In the genomic region with DNA sequence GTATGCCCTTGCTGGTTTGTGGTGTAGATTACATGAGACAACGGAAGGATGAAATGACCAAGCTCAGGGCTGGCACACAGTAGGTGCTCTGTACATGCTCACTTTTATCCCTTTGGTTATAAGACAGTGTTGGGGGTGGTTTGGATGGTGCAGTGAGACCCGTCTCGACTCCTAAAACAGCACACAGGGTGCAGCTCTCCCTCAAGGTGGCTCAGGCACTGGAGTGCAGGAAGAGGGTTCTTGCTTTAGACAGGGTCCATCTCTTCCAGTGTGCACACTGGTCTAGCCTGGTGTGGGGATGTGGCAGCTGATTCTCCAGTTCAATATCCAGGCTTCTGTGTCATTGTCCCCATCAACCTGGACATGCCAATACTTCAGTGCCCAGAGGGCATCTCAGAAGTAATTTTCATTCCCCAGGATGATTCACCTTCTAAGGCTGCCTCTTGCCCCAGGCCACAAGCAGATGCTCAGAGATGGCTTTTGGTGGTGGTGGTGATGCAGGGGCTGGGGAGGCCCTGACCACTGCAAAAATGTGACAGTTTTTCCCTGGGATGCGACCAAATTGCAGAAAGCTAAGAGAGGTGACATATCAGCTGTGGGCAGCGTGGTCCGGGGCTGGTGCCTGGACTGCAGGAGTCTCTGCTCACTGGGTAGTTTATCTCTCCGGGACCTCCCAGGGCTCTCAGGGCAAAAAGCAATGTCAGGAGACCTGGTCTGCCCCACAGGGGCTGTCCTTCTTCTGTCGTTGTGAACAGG, we compare ENCODE assay signal across 16 cellular contexts. TPM values are rescaled to one million over a fixed set of nuclear protein-coding genes. Genes with fewer than 3 reads are reported as not detected.
DNase-seq lines count a peak whose midpoint lies in the region; ATAC-seq lines count a peak whose summit lies in the region.
"Had no signal": no experiment of that assay in that cellular context is flagged by ENCODE, and none has a peak within 500 bp of the region (broad histone marks: within the 10 kb centered on the region; RNA-seq: fewer than 3 reads in every experiment).

No MANE protein-coding gene starts in this region.

- no peaks in the 10 kb centered on the region for H3K4me1 Mint-ChIP-seq in T-helper 17 cell
- H3K4me1 Mint-ChIP-seq in CD8-positive, alpha-beta memory T cell: no peaks in the 10 kb centered on the region
- H3K4me1 Mint-ChIP-seq: activated naive CD4-positive, alpha-beta T cell treated with anti-CD3 and anti-CD28 coated beads, Interleukin-2, amount 10 ng/mL, durations not matched to agents 7 days and 5 days had no signal

- H3K36me3 Mint-ChIP-seq in T-helper 17 cell (ENCODE audit: low read depth): no peaks in the 10 kb centered on the region
- no peaks in the 10 kb centered on the region for H3K36me3 Mint-ChIP-seq in CD8-positive, alpha-beta memory T cell
- H3K36me3 Mint-ChIP-seq: activated naive CD4-positive, alpha-beta T cell treated with anti-CD3 and anti-CD28 coated beads, Interleukin-2, amount 10 ng/mL, durations not matched to agents 7 days and 5 days had no signal

- ATAC-seq in T-helper 17 cell: no peak
- ATAC-seq in left lobe of liver: no peak
- no peak for ATAC-seq in GM18858 (IDR thresholded peaks at IDR 0.05; ENCODE audit: unreplicated experiment)
- ATAC-seq: mucosa of descending colon had no signal

- no peaks in the 10 kb centered on the region for H3K9me3 ChIP-seq in T-helper 17 cell (ENCODE audit: control insufficient read depth, low read length, poor library complexity, severe bottlenecking)
- no peaks in the 10 kb centered on the region for H3K9me3 ChIP-seq in CD8-positive, alpha-beta memory T cell (ENCODE audit: low read length)
- H3K9me3 ChIP-seq: mucosa of descending colon, prostate gland had no signal

- H3K36me3 ChIP-seq in CD8-positive, alpha-beta memory T cell (ENCODE audit: insufficient read depth, low read length): no peaks in the 10 kb centered on the region
- H3K36me3 ChIP-seq: prostate gland had no signal

- H3K9me3 Mint-ChIP-seq in CD8-positive, alpha-beta memory T cell: no peaks in the 10 kb centered on the region
- H3K9me3 Mint-ChIP-seq: activated naive CD4-positive, alpha-beta T cell treated with anti-CD3 and anti-CD28 coated beads, Interleukin-2, amount 10 ng/mL, durations not matched to agents 7 days and 5 days; endodermal cell had no signal

- no peak overlapping the region for H3K4me3 Mint-ChIP-seq in T-helper 17 cell
- H3K4me3 Mint-ChIP-seq in CD8-positive, alpha-beta memory T cell: no peak overlapping the region
- H3K4me3 Mint-ChIP-seq: activated naive CD4-positive, alpha-beta T cell treated with anti-CD3 and anti-CD28 coated beads, Interleukin-2, amount 10 ng/mL, durations not matched to agents 7 days and 5 days; endodermal cell had no signal

- POLR2A ChIA-PET in CD8-positive, alpha-beta memory T cell (lab: Charles Lee): no interaction called here

- peaks cover 27% of the 10 kb centered on the region for H3K27me3 Mint-ChIP-seq in T-helper 17 cell
- peaks cover 3 to 19% of the 10 kb centered on the region in 2 donors for H3K27me3 Mint-ChIP-seq in CD8-positive, alpha-beta memory T cell

- no peaks in the 10 kb centered on the region for H3K4me1 ChIP-seq in CD8-positive, alpha-beta memory T cell (ENCODE audit: insufficient read depth, low read length)
- H3K4me1 ChIP-seq: prostate gland had no signal

- H3K27ac Mint-ChIP-seq in T-helper 17 cell: peak overlapping the region; percentile 11
- H3K27ac Mint-ChIP-seq in CD8-positive, alpha-beta memory T cell: no peak overlapping the region
- H3K27ac Mint-ChIP-seq: activated naive CD4-positive, alpha-beta T cell treated with anti-CD3 and anti-CD28 coated beads, Interleukin-2, amount 10 ng/mL, durations not matched to agents 7 days and 5 days; endodermal cell had no signal

- CTCF ChIA-PET in CD8-positive, alpha-beta memory T cell (lab: Charles Lee): no interaction called here

- DNase-seq in ELF-1 (ENCODE audit: low read depth, low spot score) (peak; percentile 60), T-helper 17 cell (no peak), left lobe of liver (ENCODE audit: low spot score) (peak; percentile 24), DMS153 (lab: John Stamatoyannopoulos, UW) (no peak)
- peak; percentile 12 for DNase-seq in stimulated activated CD8-positive, alpha-beta memory T cell treated with anti-CD3 and anti-CD28 coated beads, Interleukin-4, amount 100 ng/mL, for 48 hours
- DNase-seq in activated CD4-positive, alpha-beta T cell treated with anti-CD3 and anti-CD28 coated beads, Interleukin-2, amount 50 U/mL, for 1 hour: no peak
- no peak for DNase-seq in CD8-positive, alpha-beta memory T cell
- DNase-seq: activated naive CD4-positive, alpha-beta T cell treated with anti-CD3 and anti-CD28 coated beads, Interleukin-2, amount 10 ng/mL, durations not matched to agents 7 days and 5 days; endodermal cell; MM.1S; mucosa of descending colon; NCI-H187 treated with DMSO at 0.1 percent for 48 hours; NCI-H510A treated with DMSO at 0.1 percent for 48 hours had no signal

- H3K27me3 ChIP-seq in CD8-positive, alpha-beta memory T cell (ENCODE audit: insufficient read depth, low read length, poor library complexity, severe bottlenecking): no peaks in the 10 kb centered on the region

- no peak overlapping the region for H3K4me3 ChIP-seq in CD8-positive, alpha-beta memory T cell (ENCODE audit: low read length)
- H3K4me3 ChIP-seq: mucosa of descending colon, prostate gland had no signal

- H3K27ac ChIP-seq in CD8-positive, alpha-beta memory T cell (ENCODE audit: low read depth, low read length): no peak overlapping the region
- H3K27ac ChIP-seq: prostate gland had no signal

RNA-seq across cellular contexts. Expression of gene ACCSL, which starts 39.9 kb away (rescaled TPM):
- total RNA-seq in T-helper 17 cell (under 1 TPM; 0.15 to 0.78 TPM), left lobe of liver (not detected)
- total RNA-seq in CD8-positive, alpha-beta memory T cell: not detected
- polyA plus RNA-seq in CD8-positive, alpha-beta memory T cell: not detected
- total RNA-seq: bronchial epithelial cell, endodermal cell, mucosa of descending colon, prostate gland had no signal

RNA-seq across cellular contexts. Expression of gene ACCS, which starts 58.1 kb away (rescaled TPM):
- total RNA-seq in T-helper 17 cell: 10 to 100 TPM; 22.2 to 22.6 TPM
- 21.7 TPM for total RNA-seq in left lobe of liver
- 1 to 10 TPM; 2.7 to 3.3 TPM for total RNA-seq in CD8-positive, alpha-beta memory T cell
- 0.60 TPM for polyA plus RNA-seq in CD8-positive, alpha-beta memory T cell

Comparison
In these comparisons a context has a peak if more than half of its experiments do, and no peak if none do; other contexts are left out.
1. DNase-seq: peak in ELF-1 (single experiment), left lobe of liver (single experiment) and stimulated activated CD8-positive, alpha-beta memory T cell treated with anti-CD3 and anti-CD28 coated beads, Interleukin-4, amount 100 ng/mL, for 48 hours (single experiment); none in T-helper 17 cell (0 of 3), activated CD4-positive, alpha-beta T cell treated with anti-CD3 and anti-CD28 coated beads, Interleukin-2, amount 50 U/mL, for 1 hour (single experiment), CD8-positive, alpha-beta memory T cell (0 of 5) and DMS153 (single experiment).